Comparison of ENCODE assay signal across 8 cellular contexts in genomic region chr14:102774391-102775153, GRCh38. TPM values are rescaled to one million over a fixed set of nuclear protein-coding genes. Genes with fewer than 3 reads are reported as not detected.
DNase-seq lines count a peak whose midpoint lies in the region; TF ChIP-seq lines count a peak whose summit lies in the region.

No MANE protein-coding gene starts in this region.

- H3K27ac ChIP-seq in WERI-Rb-1, result 0 out of 2 replicates have a peak overlapping the region, but pooled peaks have one; percentile 18

- peaks cover 34% of the 10 kb centered on the region for H3K4me1 Mint-ChIP-seq in HFFc6 (ENCODE audit: low read depth)

- H3K27ac Mint-ChIP-seq in HFFc6, result peak overlapping the region; percentile 96

- H3K27me3 ChIP-seq in WERI-Rb-1 (ENCODE audit: insufficient read depth, low read depth, severe bottlenecking), result no peaks in the 10 kb centered on the region

- DNase-seq in HFFc6 (peak; percentile 70), NCI-H2196 (lab: John Stamatoyannopoulos, UW; ENCODE audit: unreplicated experiment) (peak; percentile 28), WERI-Rb-1 (peak; percentile 61), kidney tubule cell (ENCODE audit: low spot score) (peak; percentile 89), GF-D8 (lab: John Stamatoyannopoulos, UW) (no peak)
- peak; percentile 82 for DNase-seq in central memory CD4-positive, alpha-beta T cell
- peak; percentile 65 for DNase-seq in stimulated activated CD4-positive, alpha-beta T cell treated with anti-CD3 and anti-CD28 coated beads, Interleukin-4, amount 100 ng/mL, for 24 hours

- no peaks in the 10 kb centered on the region for H3K36me3 ChIP-seq in WERI-Rb-1

- H3K36me3 Mint-ChIP-seq in HFFc6 (ENCODE audit: low read depth), result no peaks in the 10 kb centered on the region; the same call in 1 of the 2 replicates

- peak overlapping the region; percentile 38; the same call in 1 of the 2 replicates for H3K4me3 Mint-ChIP-seq in HFFc6

- H3K4me3 ChIP-seq in GM08714 (ENCODE audit: low read length) (peak overlapping the region; percentile 23; the same call in 1 of the 2 replicates), WERI-Rb-1 (ENCODE audit: low read depth, low read length) (no peak overlapping the region)

- H3K9me3 ChIP-seq in WERI-Rb-1 (ENCODE audit: severe bottlenecking), result no peaks in the 10 kb centered on the region

- H3K9me3 Mint-ChIP-seq in HFFc6, result no peaks in the 10 kb centered on the region

- H3K27me3 Mint-ChIP-seq in HFFc6 (ENCODE audit: insufficient read depth), result peaks cover 11% of the 10 kb centered on the region

- TF ChIP-seq CTCF in HFFc6 (IDR thresholded peaks at IDR 0.05) (peak; percentile 82), WERI-Rb-1 (IDR thresholded peaks at IDR 0.05; ENCODE audit: low read depth, low read length) (peak; percentile 86)

RNA-seq across cellular contexts. Expression of gene TRAF3, which starts 2.7 kb away (rescaled TPM):
- 10 to 100 TPM; 19.9 to 28.8 (median 22.6) TPM for total RNA-seq in HFFc6 (2021; fragmentation: NEBNext Ultra II Directional; extraction: Animal tissue kit (Norgen Biotek cat#: 25700))
